In genomic region chr17:2137342-2138098, GRCh38 we compare ENCODE assay signal across 8 cellular contexts.
DNase-seq lines count a peak whose midpoint lies in the region; ATAC-seq and TF ChIP-seq lines count a peak whose summit lies in the region.

No MANE protein-coding gene starts in this region.

- no peaks in the 10 kb centered on the region for H3K27me3 Mint-ChIP-seq in CD4-positive, alpha-beta memory T cell
- H3K27me3 Mint-ChIP-seq in immature natural killer cell (ENCODE audit: low read depth in 3 of 3), result no peaks in the 10 kb centered on the region

- peaks cover 13 to 16% (median 14%) of the 10 kb centered on the region in 4 donors for H3K4me1 Mint-ChIP-seq in CD4-positive, alpha-beta memory T cell
- H3K4me1 Mint-ChIP-seq in immature natural killer cell, result peaks cover 20 to 21% of the 10 kb centered on the region in 2 donors

- 0 out of 2 replicates have a peak, but pooled peaks cover 5% of the 10 kb centered on the region for H4K20me1 ChIP-seq in SK-N-SH (ENCODE audit: insufficient read depth)

- H3K36me3 Mint-ChIP-seq in CD4-positive, alpha-beta memory T cell, result peaks cover 7 to 10% of the 10 kb centered on the region in 2 donors
- H3K36me3 Mint-ChIP-seq in immature natural killer cell, result peaks cover under 1 to 10% (median 1%) of the 10 kb centered on the region in 3 donors

- TF ChIP-seq EP300 in SK-N-SH (IDR thresholded peaks at IDR 0.05; ENCODE audit: borderline replicate concordance in 1 of 2, low read depth in 1 of 2, low read length in 1 of 2), result no peak

- H3K4me1 ChIP-seq in CD4-positive, alpha-beta memory T cell (ENCODE audit: insufficient read depth, low read length), result peaks cover 14% of the 10 kb centered on the region
- H3K4me1 ChIP-seq in SK-N-SH (ENCODE audit: control insufficient read depth in 1 of 2, insufficient read depth in 2 of 2, low read depth in 1 of 2, low read length in 1 of 2) (peaks cover 24 to 26% of the 10 kb centered on the region in 2 experiments), BE2C (peaks cover 12% of the 10 kb centered on the region)

- peak; percentile 51 for ATAC-seq in GM21723 (IDR thresholded peaks at IDR 0.05; ENCODE audit: unreplicated experiment)

- H2AFZ ChIP-seq in SK-N-SH (ENCODE audit: low read depth), result no peak overlapping the region

- no peak for DNase-seq in CD4-positive, alpha-beta memory T cell
- DNase-seq in SK-N-SH (no peak), immature natural killer cell (no peak), SHP77 treated with DMSO at 0.1 percent for 48 hours (lab: John Stamatoyannopoulos, UW) (no peak), foreskin melanocyte (no peak), COR-L47 (lab: John Stamatoyannopoulos, UW) (no peak), BE2C (no peak)

- H3F3A ChIP-seq in SK-N-SH (replicated peaks; ENCODE audit: insufficient read depth), result peaks cover 21% of the 10 kb centered on the region

- WGBS in SK-N-SH (ENCODE audit: low lambda C conversion rate), result 76% methylated on average over 10 of the region's 11 CpGs

- no peak overlapping the region for H3K9ac ChIP-seq in SK-N-SH

- TF ChIP-seq CTCF in SK-N-SH (IDR thresholded peaks at IDR 0.05), result no peak
- TF ChIP-seq CTCF in BE2C (IDR thresholded peaks at IDR 0.05; ENCODE audit: low read depth, low read length), result no peak

- H3K27me3 ChIP-seq in CD4-positive, alpha-beta memory T cell (ENCODE audit: insufficient read depth, low read length), result no peaks in the 10 kb centered on the region
- H3K27me3 ChIP-seq in SK-N-SH (ENCODE audit: insufficient read depth) (no peaks in the 10 kb centered on the region), BE2C (no peaks in the 10 kb centered on the region)

- TF ChIP-seq RAD21 in SK-N-SH (IDR thresholded peaks at IDR 0.05; ENCODE audit: low read length), result no peak

- peaks cover 12% of the 10 kb centered on the region; the same call in 1 of the 2 replicates for H3K79me2 ChIP-seq in SK-N-SH (ENCODE audit: insufficient read depth)

- peak overlapping the region; percentile 6; the same call in 1 of the 2 replicates for H3K4me2 ChIP-seq in SK-N-SH

- no peaks in the 10 kb centered on the region for H3K9me3 ChIP-seq in CD4-positive, alpha-beta memory T cell (ENCODE audit: control insufficient read depth in 1 of 2, low read length in 2 of 2)
- no peaks in the 10 kb centered on the region for H3K9me3 ChIP-seq in SK-N-SH
- H3K9me3 ChIP-seq in BE2C, result no peaks in the 10 kb centered on the region

- no peaks in the 10 kb centered on the region for H3K9me3 Mint-ChIP-seq in CD4-positive, alpha-beta memory T cell
- no peaks in the 10 kb centered on the region for H3K9me3 Mint-ChIP-seq in immature natural killer cell

- POLR2A ChIA-PET in CD4-positive, alpha-beta memory T cell (lab: Charles Lee; ENCODE audit: partially characterized antibody), result no interaction called here
- POLR2A ChIA-PET in SK-N-SH (lab: Yijun Ruan, JAX), result interaction anchor here (1.5 kb wide), 1 partner anchor 17 kb away, joined by 4 read pairs; no protein-coding TSS in a partner anchor

- no peaks in the 10 kb centered on the region for H3K9me2 ChIP-seq in SK-N-SH

- CTCF ChIA-PET in CD4-positive, alpha-beta memory T cell (lab: Charles Lee; ENCODE audit: partially characterized antibody), result no interaction called here
- CTCF ChIA-PET in SK-N-SH (lab: Yijun Ruan, JAX), result interaction anchor here (0.8 to 2.9 kb wide), 12 partner anchors 11 to 108 kb away, joined by 3 to 16 read pairs (median 6); partner anchors contain the start of gene HIC1

- no peaks in the 10 kb centered on the region for H3K36me3 ChIP-seq in CD4-positive, alpha-beta memory T cell (ENCODE audit: insufficient read depth, low read length)
- no peaks in the 10 kb centered on the region for H3K36me3 ChIP-seq in SK-N-SH (replicated peaks in 1 of 2; ENCODE audit: control insufficient read depth in 1 of 2, insufficient read depth in 2 of 2, low read length in 1 of 2)
- no peaks in the 10 kb centered on the region for H3K36me3 ChIP-seq in BE2C

- H3K4me3 Mint-ChIP-seq in CD4-positive, alpha-beta memory T cell, result no peak overlapping the region
- H3K4me3 Mint-ChIP-seq in immature natural killer cell, result peak overlapping the region in 4 of 5 donors; percentile 2 to 65 (median 37)

- no peak overlapping the region for H3K27ac ChIP-seq in CD4-positive, alpha-beta memory T cell (ENCODE audit: low read depth, low read length)
- H3K27ac ChIP-seq in SK-N-SH (ENCODE audit: low read depth in 2 of 2, low read length in 1 of 2), result peak overlapping the region; percentile 69 to 85; a peak in 3 of 4 replicates

- no peak overlapping the region for H3K4me3 ChIP-seq in CD4-positive, alpha-beta memory T cell (ENCODE audit: low read length in 2 of 2)
- H3K4me3 ChIP-seq in SK-N-SH (ENCODE audit: low read depth in 2 of 2, low read length in 1 of 2), result no peak overlapping the region
- H3K4me3 ChIP-seq in BE2C (ENCODE audit: low read depth, low read length), result no peak overlapping the region

- H3K27ac Mint-ChIP-seq in CD4-positive, alpha-beta memory T cell, result peak overlapping the region in 5 of 7 donors; percentile 10 to 87 (median 49)
- peak overlapping the region; percentile 84 to 96 (median 92) for H3K27ac Mint-ChIP-seq in immature natural killer cell

- intact Hi-C loops in CD4-positive, alpha-beta memory T cell (cut with micrococcal nuclease), result no loop called here

TF ChIP-seq in SK-N-SH, 30 proteins besides CTCF, POLR2A, EP300 and RAD21:
- TF ChIP-seq, protein P1, sequence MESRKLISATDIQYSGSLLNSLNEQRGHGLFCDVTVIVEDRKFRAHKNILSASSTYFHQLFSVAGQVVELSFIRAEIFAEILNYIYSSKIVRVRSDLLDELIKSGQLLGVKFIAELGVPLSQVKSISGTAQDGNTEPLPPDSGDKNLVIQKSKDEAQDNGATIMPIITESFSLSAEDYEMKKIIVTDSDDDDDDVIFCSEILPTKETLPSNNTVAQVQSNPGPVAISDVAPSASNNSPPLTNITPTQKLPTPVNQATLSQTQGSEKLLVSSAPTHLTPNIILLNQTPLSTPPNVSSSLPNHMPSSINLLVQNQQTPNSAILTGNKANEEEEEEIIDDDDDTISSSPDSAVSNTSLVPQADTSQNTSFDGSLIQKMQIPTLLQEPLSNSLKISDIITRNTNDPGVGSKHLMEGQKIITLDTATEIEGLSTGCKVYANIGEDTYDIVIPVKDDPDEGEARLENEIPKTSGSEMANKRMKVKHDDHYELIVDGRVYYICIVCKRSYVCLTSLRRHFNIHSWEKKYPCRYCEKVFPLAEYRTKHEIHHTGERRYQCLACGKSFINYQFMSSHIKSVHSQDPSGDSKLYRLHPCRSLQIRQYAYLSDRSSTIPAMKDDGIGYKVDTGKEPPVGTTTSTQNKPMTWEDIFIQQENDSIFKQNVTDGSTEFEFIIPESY (IDR thresholded peaks at IDR 0.05; ENCODE audit: borderline replicate concordance, low read depth), result no peak
- TF ChIP-seq FOSL2 (IDR thresholded peaks at IDR 0.05; ENCODE audit: borderline replicate concordance, low read depth) (peak; percentile 38; the same call in 1 of the 2 replicates), ELF1 (IDR thresholded peaks at IDR 0.05) (no peak), FOXJ3 (CRISPR knock-in tag; IDR thresholded peaks at IDR 0.05) (no peak), TCF12 (IDR thresholded peaks at IDR 0.05) (peak; percentile 8; the same call in 1 of the 2 replicates)
- TF ChIP-seq, protein P2, sequence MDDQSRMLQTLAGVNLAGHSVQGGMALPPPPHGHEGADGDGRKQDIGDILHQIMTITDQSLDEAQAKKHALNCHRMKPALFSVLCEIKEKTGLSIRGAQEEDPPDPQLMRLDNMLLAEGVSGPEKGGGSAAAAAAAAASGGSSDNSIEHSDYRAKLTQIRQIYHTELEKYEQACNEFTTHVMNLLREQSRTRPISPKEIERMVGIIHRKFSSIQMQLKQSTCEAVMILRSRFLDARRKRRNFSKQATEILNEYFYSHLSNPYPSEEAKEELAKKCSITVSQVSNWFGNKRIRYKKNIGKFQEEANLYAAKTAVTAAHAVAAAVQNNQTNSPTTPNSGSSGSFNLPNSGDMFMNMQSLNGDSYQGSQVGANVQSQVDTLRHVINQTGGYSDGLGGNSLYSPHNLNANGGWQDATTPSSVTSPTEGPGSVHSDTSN (IDR thresholded peaks at IDR 0.05), result 0 out of 2 replicates have a peak, but pooled peaks have one; percentile 5
- TF ChIP-seq, protein P3, sequence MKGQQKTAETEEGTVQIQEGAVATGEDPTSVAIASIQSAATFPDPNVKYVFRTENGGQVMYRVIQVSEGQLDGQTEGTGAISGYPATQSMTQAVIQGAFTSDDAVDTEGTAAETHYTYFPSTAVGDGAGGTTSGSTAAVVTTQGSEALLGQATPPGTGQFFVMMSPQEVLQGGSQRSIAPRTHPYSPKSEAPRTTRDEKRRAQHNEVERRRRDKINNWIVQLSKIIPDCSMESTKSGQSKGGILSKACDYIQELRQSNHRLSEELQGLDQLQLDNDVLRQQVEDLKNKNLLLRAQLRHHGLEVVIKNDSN (IDR thresholded peaks at IDR 0.05; ENCODE audit: borderline replicate concordance, low read depth), result no peak
TF ChIP-seq in SK-N-SH: peak in this region for 3.

Comparison
In these comparisons a context has a peak if more than half of its experiments do, and no peak if none do; other contexts are left out.
1. H3K4me3 Mint-ChIP-seq: peak in immature natural killer cell (4 of 5); none in CD4-positive, alpha-beta memory T cell (0 of 8).